ENCODE assay signal across 9 cellular contexts in genomic region chr20:50690979-50691584, GRCh38. TPM values are rescaled to one million over a fixed set of nuclear protein-coding genes. Genes with fewer than 3 reads are reported as not detected.
DNase-seq lines count a peak whose midpoint lies in the region; ATAC-seq, FAIRE-seq and TF ChIP-seq lines count a peak whose summit lies in the region.
"Had no signal": no experiment of that assay in that cellular context is flagged by ENCODE, and none has a peak within 500 bp of the region (broad histone marks: within the 10 kb centered on the region; RNA-seq: fewer than 3 reads in every experiment).

A gene with protein sequence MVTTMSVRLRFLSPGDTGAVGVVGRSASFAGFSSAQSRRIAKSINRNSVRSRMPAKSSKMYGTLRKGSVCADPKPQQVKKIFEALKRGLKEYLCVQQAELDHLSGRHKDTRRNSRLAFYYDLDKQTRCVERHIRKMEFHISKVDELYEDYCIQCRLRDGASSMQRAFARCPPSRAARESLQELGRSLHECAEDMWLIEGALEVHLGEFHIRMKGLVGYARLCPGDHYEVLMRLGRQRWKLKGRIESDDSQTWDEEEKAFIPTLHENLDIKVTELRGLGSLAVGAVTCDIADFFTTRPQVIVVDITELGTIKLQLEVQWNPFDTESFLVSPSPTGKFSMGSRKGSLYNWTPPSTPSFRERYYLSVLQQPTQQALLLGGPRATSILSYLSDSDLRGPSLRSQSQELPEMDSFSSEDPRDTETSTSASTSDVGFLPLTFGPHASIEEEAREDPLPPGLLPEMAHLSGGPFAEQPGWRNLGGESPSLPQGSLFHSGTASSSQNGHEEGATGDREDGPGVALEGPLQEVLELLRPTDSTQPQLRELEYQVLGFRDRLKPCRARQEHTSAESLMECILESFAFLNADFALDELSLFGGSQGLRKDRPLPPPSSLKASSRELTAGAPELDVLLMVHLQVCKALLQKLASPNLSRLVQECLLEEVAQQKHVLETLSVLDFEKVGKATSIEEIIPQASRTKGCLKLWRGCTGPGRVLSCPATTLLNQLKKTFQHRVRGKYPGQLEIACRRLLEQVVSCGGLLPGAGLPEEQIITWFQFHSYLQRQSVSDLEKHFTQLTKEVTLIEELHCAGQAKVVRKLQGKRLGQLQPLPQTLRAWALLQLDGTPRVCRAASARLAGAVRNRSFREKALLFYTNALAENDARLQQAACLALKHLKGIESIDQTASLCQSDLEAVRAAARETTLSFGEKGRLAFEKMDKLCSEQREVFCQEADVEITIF (minus strand): TSS chr20:50691542. CDS start chr20:50691128, 414 bp downstream.

- H3K36me3 ChIP-seq in NT2/D1 (ENCODE audit: insufficient read depth, insufficient read length, low read length) (no peaks in the 10 kb centered on the region), bronchial epithelial cell (ENCODE audit: control insufficient read depth, insufficient read depth, low read length) (no peaks in the 10 kb centered on the region)

- no peaks in the 10 kb centered on the region for H3K9me3 ChIP-seq in NT2/D1 (ENCODE audit: insufficient read depth, low read length)

- ATAC-seq in left lobe of liver, result peak; percentile 51
- ATAC-seq in stimulated activated naive CD8-positive, alpha-beta T cell treated with anti-CD3 and anti-CD28 coated beads, Interleukin-15, amount 100 ng/mL, for 72 hours, result peak; percentile 49
- ATAC-seq in HG03439 (IDR thresholded peaks at IDR 0.05; ENCODE audit: unreplicated experiment), result no peak
- ATAC-seq in GM21576 (IDR thresholded peaks at IDR 0.05; ENCODE audit: unreplicated experiment), result no peak

- H3K27ac Mint-ChIP-seq in stimulated activated naive CD8-positive, alpha-beta T cell treated with anti-CD3 and anti-CD28 coated beads, Interleukin-15, amount 100 ng/mL, for 72 hours, result no peak within 1 kb of the TSS

- H3K9ac ChIP-seq in NT2/D1 (ENCODE audit: insufficient read length, low read depth), result peak within 1 kb of the TSS; percentile 86

- H3K4me3 Mint-ChIP-seq in stimulated activated naive CD8-positive, alpha-beta T cell treated with anti-CD3 and anti-CD28 coated beads, Interleukin-15, amount 100 ng/mL, for 72 hours, result peak within 1 kb of the TSS; percentile 59 to 70
- H3K4me3 Mint-ChIP-seq: activated T-cell treated with anti-CD3 and anti-CD28 coated beads, Interleukin-2, amount 50 U/mL, for 4 hours had no signal

- no peaks in the 10 kb centered on the region for H3K9me3 Mint-ChIP-seq in stimulated activated naive CD8-positive, alpha-beta T cell treated with anti-CD3 and anti-CD28 coated beads, Interleukin-15, amount 100 ng/mL, for 72 hours
- H3K9me3 Mint-ChIP-seq: activated T-cell treated with anti-CD3 and anti-CD28 coated beads, Interleukin-2, amount 50 U/mL, for 4 hours had no signal

- H3K4me1 Mint-ChIP-seq in stimulated activated naive CD8-positive, alpha-beta T cell treated with anti-CD3 and anti-CD28 coated beads, Interleukin-15, amount 100 ng/mL, for 72 hours, result peaks cover 25% of the 10 kb centered on the region

- peaks cover 70% of the 10 kb centered on the region for H3K27me3 Mint-ChIP-seq in stimulated activated naive CD8-positive, alpha-beta T cell treated with anti-CD3 and anti-CD28 coated beads, Interleukin-15, amount 100 ng/mL, for 72 hours

- H3K4me1 ChIP-seq in NT2/D1 (ENCODE audit: insufficient read depth, insufficient read length), result peaks cover 9% of the 10 kb centered on the region

- H3K4me3 ChIP-seq in NT2/D1 (ENCODE audit: insufficient read length, low read depth), result peak within 1 kb of the TSS; percentile 52
- peak within 1 kb of the TSS; percentile 0 for H3K4me3 ChIP-seq in bronchial epithelial cell (ENCODE audit: low read depth, low read length)

- DNase-seq in NT2/D1 (ENCODE audit: low read depth, low spot score) (no peak), bronchial epithelial cell (ENCODE audit: low read depth) (no peak), left lobe of liver (ENCODE audit: low spot score) (no peak), GM19240 (ENCODE audit: insufficient read length, low spot score) (no peak)
- no peak for DNase-seq in stimulated activated naive CD8-positive, alpha-beta T cell treated with anti-CD3 and anti-CD28 coated beads, Interleukin-15, amount 100 ng/mL, for 72 hours
- no peak for DNase-seq in stimulated activated CD4-positive, alpha-beta T cell treated with anti-CD3 and anti-CD28 coated beads, Interleukin-1b, Interleukin-23, amount 100 ng/mL, for 48 hours
- DNase-seq: activated T-cell treated with anti-CD3 and anti-CD28 coated beads, Interleukin-2, amount 50 U/mL, for 4 hours had no signal

- FAIRE-seq in bronchial epithelial cell (lab: Jason Lieb, UNC), result no peak

- H3K27me3 ChIP-seq in NT2/D1 (ENCODE audit: insufficient read depth, insufficient read length) (no peaks in the 10 kb centered on the region), bronchial epithelial cell (ENCODE audit: control insufficient read depth, insufficient read depth, low read length) (no peaks in the 10 kb centered on the region)

- no peak for TF ChIP-seq CTCF in bronchial epithelial cell (IDR thresholded peaks at IDR 0.05; ENCODE audit: insufficient read depth, low read length, severe bottlenecking)

RNA-seq across cellular contexts. Expression of the gene that starts here (rescaled TPM):
- under 0.01 and 0.53 TPM in 2 replicates for total RNA-seq in bronchial epithelial cell
- total RNA-seq in left lobe of liver, result 20.1 TPM

Comparison
In these comparisons a context has a peak if more than half of its experiments do, and no peak if none do; other contexts are left out.
1. RNA of the gene that starts here (total RNA-seq): 20.1 TPM in left lobe of liver (single experiment); under 0.01 to 0.53 TPM in bronchial epithelial cell; every median in the first group is over 10 times any median in the second.
2. ATAC-seq: peak in left lobe of liver (single experiment) and stimulated activated naive CD8-positive, alpha-beta T cell treated with anti-CD3 and anti-CD28 coated beads, Interleukin-15, amount 100 ng/mL, for 72 hours (single experiment); none in HG03439 (single experiment) and GM21576 (single experiment).